ENCODE assay signal across 8 cellular contexts in genomic region chr13:51452391-51453307, GRCh38. TPM values are rescaled to one million over a fixed set of nuclear protein-coding genes. Genes with fewer than 3 reads are reported as not detected.
DNase-seq lines count a peak whose midpoint lies in the region; TF ChIP-seq lines count a peak whose summit lies in the region.

Gene INTS6, minus strand, starts transcription at chr13:51453036. Its CDS starts 511 bp downstream, at chr13:51452525.

- DNase-seq in CMK (ENCODE audit: low read depth) (peak; percentile 99), GM20000 (ENCODE audit: low spot score) (peak; percentile 99), HT-29 (ENCODE audit: low spot score) (peak; percentile 100), NOMO-1 (lab: John Stamatoyannopoulos, UW; ENCODE audit: unreplicated experiment in 2 of 2) (peak; percentile 99), lung microvascular endothelial cell (ENCODE audit: low read depth in 2 of 2) (peak; percentile 100)
- DNase-seq in effector memory CD4-positive, alpha-beta T cell = peak; percentile 98 to 99 (median 99)
- peak; percentile 97 to 98 (median 98) for DNase-seq in stimulated activated CD4-positive, alpha-beta T cell treated with anti-CD3 and anti-CD28 coated beads, TNF-alpha, amount 100 ng/mL, for 48 hours (ENCODE audit: low read depth in 3 of 3)

- H3K27ac ChIP-seq in effector memory CD4-positive, alpha-beta T cell (ENCODE audit: insufficient read depth, low read length, poor library complexity, severe bottlenecking) = peak within 1 kb of the TSS; percentile 99

- CTCF ChIA-PET in activated CD8-positive, alpha-beta memory T cell treated with anti-CD3 and anti-CD28 coated beads for 36 hours (lab: Charles Lee) = interaction anchor here (0.5 to 1.0 kb wide), 2 partner anchors 177 to 345 kb away, joined by 3 to 4 read pairs; no protein-coding TSS in a partner anchor

- peaks cover 18% of the 10 kb centered on the region for H3K4me1 ChIP-seq in effector memory CD4-positive, alpha-beta T cell (ENCODE audit: control insufficient read depth, insufficient read depth, low read length, poor library complexity, severe bottlenecking)

- H3K36me3 ChIP-seq in effector memory CD4-positive, alpha-beta T cell (ENCODE audit: control insufficient read depth, insufficient read depth, low read length) = peaks cover 4% of the 10 kb centered on the region

- no peaks in the 10 kb centered on the region for H3K27me3 ChIP-seq in effector memory CD4-positive, alpha-beta T cell (replicated peaks; ENCODE audit: control insufficient read depth, insufficient read depth, low read length, poor library complexity, severe bottlenecking)

- TF ChIP-seq CTCF in GM20000 (IDR thresholded peaks at IDR 0.05; ENCODE audit: extremely low read depth, missing control alignments) = no peak

- POLR2A ChIA-PET in activated CD8-positive, alpha-beta memory T cell treated with anti-CD3 and anti-CD28 coated beads for 36 hours (lab: Charles Lee) = interaction anchor here (0.5 to 3.6 kb wide), 18 partner anchors 10 to 741 kb away, joined by 3 to 22 read pairs (median 6); no protein-coding TSS in a partner anchor

- H3K9me3 ChIP-seq in effector memory CD4-positive, alpha-beta T cell (ENCODE audit: control insufficient read depth, low read length) = no peaks in the 10 kb centered on the region

- H3K4me3 ChIP-seq in effector memory CD4-positive, alpha-beta T cell (ENCODE audit: insufficient read depth, low read depth, low read length, poor library complexity, severe bottlenecking) = peak within 1 kb of the TSS; percentile 91

RNA-seq across cellular contexts. Expression of gene INTS6, which starts in this region (rescaled TPM):
- 37.6 and 49.4 TPM in 2 replicates for total RNA-seq in HT-29 (2014; rRNA removed; shearing (Covaris generic))
- total RNA-seq in activated CD8-positive, alpha-beta memory T cell treated with anti-CD3 and anti-CD28 coated beads for 36 hours = 10 to 100 TPM; 51.6 to 53.1 TPM
- total RNA-seq in lung microvascular endothelial cell = 24.8 and 34.3 TPM in 2 replicates

Comparison
In these comparisons a context has a peak if more than half of its experiments do, and no peak if none do; other contexts are left out.
1. Peak in every context shown above with its lines: DNase-seq, H3K4me3 ChIP-seq and H3K27ac ChIP-seq.